ENCODE assay signal across 20 cellular contexts in genomic region chr9:21741151-21741550, GRCh38.
"Had no signal": no experiment of that assay in that cellular context is flagged by ENCODE, and none has a peak within 500 bp of the region (broad histone marks: within the 10 kb centered on the region; RNA-seq: fewer than 3 reads in every experiment).

No MANE protein-coding gene starts in this region.

- H3K27ac ChIP-seq: heart right ventricle, left ventricle myocardium inferior, neural progenitor cell, thyroid gland, upper lobe of right lung had no signal

- H3K27me3 ChIP-seq: thyroid gland had no signal

- H3K4me1 ChIP-seq: left ventricle myocardium inferior, neural progenitor cell, thyroid gland, upper lobe of right lung had no signal

- H3K9me3 ChIP-seq: heart right ventricle, left ventricle myocardium inferior, thyroid gland, upper lobe of right lung had no signal

- H3K4me3 ChIP-seq: heart right ventricle, left ventricle myocardium inferior, neural progenitor cell, thyroid gland, upper lobe of right lung had no signal

- H3K36me3 ChIP-seq: heart right ventricle, left ventricle myocardium inferior, neural progenitor cell, thyroid gland, upper lobe of right lung had no signal

- DNase-seq: activated CD4-positive, alpha-beta memory T cell treated with anti-CD3 and anti-CD28 coated beads, Interleukin-2, amount 10 ng/mL, durations not matched to agents 7 days and 5 days; activated CD4-positive, alpha-beta T cell treated with anti-CD3 and anti-CD28 coated beads, Interleukin-2, amount 10 ng/mL, durations not matched to agents 24 days and 14 days; activated effector memory CD4-positive, alpha-beta T cell treated with anti-CD3 and anti-CD28 coated beads, Interleukin-2, amount 50 U/mL, for 16 hours; activated naive CD4-positive, alpha-beta T cell treated with anti-CD3 and anti-CD28 coated beads, Interleukin-2, amount 10 ng/mL, durations not matched to agents 7 days and 5 days; activated T-cell treated with anti-CD3 and anti-CD28 coated beads for 4 hours; amygdala; central memory CD4-positive, alpha-beta T cell; effector memory CD4-positive, alpha-beta T cell; foreskin fibroblast; heart right ventricle; kidney; left ventricle myocardium inferior; naive thymus-derived CD8-positive, alpha-beta T cell; stimulated activated CD4-positive, alpha-beta T cell treated with anti-CD3 and anti-CD28 coated beads, Interleukin-4, amount 100 ng/mL, for 4 hours; stimulated activated naive CD8-positive, alpha-beta T cell treated with anti-CD3 and anti-CD28 coated beads, Interleukin-15, Interleukin-2, amounts not matched to agents 100 U/mL and 50 U/mL, for 24 hours; substantia nigra; T-helper 17 cell; thyroid gland; upper lobe of right lung had no signal

- ATAC-seq: heart right ventricle; naive thymus-derived CD8-positive, alpha-beta T cell; stimulated activated naive CD8-positive, alpha-beta T cell treated with anti-CD3 and anti-CD28 coated beads, Interleukin-15, Interleukin-2, amounts not matched to agents 100 U/mL and 50 U/mL, for 24 hours; T-helper 17 cell; upper lobe of right lung had no signal
